In genomic region chr9:107390806-107391205, GRCh38 we compare ENCODE assay signal across 16 cellular contexts.
"Had no signal": no experiment of that assay in that cellular context is flagged by ENCODE, and none has a peak within 500 bp of the region (broad histone marks: within the 10 kb centered on the region; RNA-seq: fewer than 3 reads in every experiment).

No MANE protein-coding gene starts in this region.

- H3K27ac ChIP-seq: ascending aorta, cardiac muscle cell had no signal

- H3K9me3 Mint-ChIP-seq: activated T-helper 1 cell treated with anti-CD3 and anti-CD28 coated beads, Interleukin-12 subunit alpha, Interleukin-12 subunit beta, Interleukin-2, Interleukin-4 antibody, amounts not matched to agents 30 ng/mL and 10 ng/mL and 1 ng/mL, durations not matched to agents 14 hours and 24 hours and 36 hours; naive B cell; stimulated activated memory B cell treated with anti-CD40 and anti-IgM and Interleukin-4, amounts not matched to agents 10 μg/mL and 1 μg/mL and 100 μg/mL, for 72 hours had no signal

- H3K27ac Mint-ChIP-seq: activated CD4-positive, alpha-beta T cell treated with anti-CD3 and anti-CD28 coated beads for 36 hours; activated T-helper 1 cell treated with anti-CD3 and anti-CD28 coated beads, Interleukin-12 subunit alpha, Interleukin-12 subunit beta, Interleukin-2, Interleukin-4 antibody, amounts not matched to agents 30 ng/mL and 10 ng/mL and 1 ng/mL, durations not matched to agents 14 hours and 24 hours and 36 hours; naive B cell; stimulated activated memory B cell treated with anti-CD40 and anti-IgM and Interleukin-4, amounts not matched to agents 10 μg/mL and 1 μg/mL and 100 μg/mL, for 72 hours had no signal

- H3K4me3 ChIP-seq: ascending aorta, cardiac muscle cell, heart right ventricle, pancreas, smooth muscle cell had no signal

- ATAC-seq: activated CD4-positive, alpha-beta T cell treated with anti-CD3 and anti-CD28 coated beads for 36 hours; pancreas; stimulated activated memory B cell treated with anti-CD40 and anti-IgM and Interleukin-4, amounts not matched to agents 10 μg/mL and 1 μg/mL and 100 μg/mL, for 72 hours had no signal

- H3K9me3 ChIP-seq: ascending aorta, heart right ventricle, pancreas had no signal

- H3K36me3 ChIP-seq: ascending aorta, cardiac muscle cell, heart right ventricle, pancreas had no signal

- DNase-seq: activated CD4-positive, alpha-beta T cell treated with anti-CD3 and anti-CD28 coated beads for 36 hours; activated naive CD4-positive, alpha-beta T cell; effector CD4-positive, alpha-beta T cell; heart right ventricle; midbrain; naive B cell; pancreas; retina; substantia nigra; T-helper 9 cell had no signal

- H3K36me3 Mint-ChIP-seq: naive B cell; stimulated activated memory B cell treated with anti-CD40 and anti-IgM and Interleukin-4, amounts not matched to agents 10 μg/mL and 1 μg/mL and 100 μg/mL, for 72 hours; type B pancreatic cell had no signal

- H3K4me3 Mint-ChIP-seq: activated CD4-positive, alpha-beta T cell treated with anti-CD3 and anti-CD28 coated beads for 36 hours; activated T-helper 1 cell treated with anti-CD3 and anti-CD28 coated beads, Interleukin-12 subunit alpha, Interleukin-12 subunit beta, Interleukin-2, Interleukin-4 antibody, amounts not matched to agents 30 ng/mL and 10 ng/mL and 1 ng/mL, durations not matched to agents 14 hours and 24 hours and 36 hours; naive B cell; stimulated activated memory B cell treated with anti-CD40 and anti-IgM and Interleukin-4, amounts not matched to agents 10 μg/mL and 1 μg/mL and 100 μg/mL, for 72 hours; type B pancreatic cell had no signal

- H3K4me2 ChIP-seq: smooth muscle cell had no signal

- H3K27me3 ChIP-seq: ascending aorta, cardiac muscle cell, heart right ventricle, pancreas had no signal

- H3K4me1 Mint-ChIP-seq: activated CD4-positive, alpha-beta T cell treated with anti-CD3 and anti-CD28 coated beads for 36 hours; naive B cell; stimulated activated memory B cell treated with anti-CD40 and anti-IgM and Interleukin-4, amounts not matched to agents 10 μg/mL and 1 μg/mL and 100 μg/mL, for 72 hours had no signal

- H3K4me1 ChIP-seq: ascending aorta had no signal
